ENCODE assay signal across 10 cellular contexts in the genomic region with DNA sequence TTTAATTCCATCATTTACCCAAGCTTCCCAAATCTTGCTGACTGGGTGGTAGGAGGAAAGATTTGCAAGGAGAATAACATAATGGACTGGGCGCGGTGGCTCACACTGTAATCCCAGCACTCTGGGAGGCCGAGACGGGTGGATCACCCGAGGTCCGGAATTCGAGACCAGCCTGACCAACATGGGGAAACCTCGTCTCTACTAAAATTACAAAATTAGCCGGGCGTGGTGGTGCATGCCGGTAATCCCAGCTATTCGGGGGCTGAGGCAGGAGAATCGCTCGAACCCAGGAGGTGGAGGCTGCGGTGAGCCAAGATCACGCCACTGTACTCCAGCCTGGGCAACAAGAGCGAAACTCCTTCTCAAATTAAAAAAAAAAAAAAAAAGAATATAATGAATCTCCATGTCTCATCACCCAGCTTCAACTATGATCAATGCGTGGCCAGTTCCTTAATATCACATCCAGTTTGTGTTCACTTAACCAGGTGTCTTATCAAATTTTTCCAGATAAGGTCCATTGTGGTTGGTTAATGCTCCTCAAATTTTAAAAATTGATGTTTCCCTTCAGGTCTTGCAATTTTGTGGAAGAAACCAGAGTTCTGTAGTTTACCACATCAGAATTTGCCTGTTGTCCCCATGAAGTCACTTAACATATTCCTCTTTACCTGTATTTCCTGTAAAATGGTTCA. TPM values are rescaled to one million over a fixed set of nuclear protein-coding genes. Genes with fewer than 3 reads are reported as not detected.
DNase-seq lines count a peak whose midpoint lies in the region; ATAC-seq and TF ChIP-seq lines count a peak whose summit lies in the region.
"Had no signal": no experiment of that assay in that cellular context is flagged by ENCODE, and none has a peak within 500 bp of the region (broad histone marks: within the 10 kb centered on the region; RNA-seq: fewer than 3 reads in every experiment).

No MANE protein-coding gene starts in this region.

- no peak for TF ChIP-seq CTCF in mesothelial cell of epicardium (IDR thresholded peaks at IDR 0.05; ENCODE audit: unreplicated experiment)
- no peak for TF ChIP-seq CTCF in vagina (IDR thresholded peaks at IDR 0.05)

- no peaks in the 10 kb centered on the region for H3K27me3 ChIP-seq in vagina

- H3K27ac ChIP-seq in vagina, result peak overlapping the region; percentile 74

- no peak for ATAC-seq in stimulated activated naive CD8-positive, alpha-beta T cell treated with anti-CD3 and anti-CD28 coated beads, Interleukin-15, Interleukin-2, amounts not matched to agents 100 U/mL and 50 U/mL, for 24 hours
- ATAC-seq in activated naive CD4-positive, alpha-beta T cell treated with anti-CD3 and anti-CD28 coated beads, Interleukin-2, amount 50 U/mL, for 72 hours, result no peak

- intact Hi-C loops in vagina (cut with DNase I), result loop anchor here (5.0 to 10.0 kb wide), 2 partner anchors 47 to 150 kb away; a partner anchor contains a TSS

- peaks cover 38% of the 10 kb centered on the region for H3K4me1 Mint-ChIP-seq in stimulated activated naive CD8-positive, alpha-beta T cell treated with anti-CD3 and anti-CD28 coated beads, Interleukin-15, Interleukin-2, amounts not matched to agents 100 ng/mL and 50 ng/mL, for 24 hours (ENCODE audit: low read depth)
- H3K4me1 Mint-ChIP-seq in mesothelial cell of epicardium, result peaks cover 17% of the 10 kb centered on the region

- peaks cover 67% of the 10 kb centered on the region for H3K36me3 Mint-ChIP-seq in stimulated activated naive CD8-positive, alpha-beta T cell treated with anti-CD3 and anti-CD28 coated beads, Interleukin-15, Interleukin-2, amounts not matched to agents 100 ng/mL and 50 ng/mL, for 24 hours (ENCODE audit: low read depth)
- peaks cover 21 to 23% of the 10 kb centered on the region in 2 donors for H3K36me3 Mint-ChIP-seq in activated naive CD4-positive, alpha-beta T cell treated with anti-CD3 and anti-CD28 coated beads, Interleukin-2, amount 50 U/mL, for 72 hours
- peaks cover 42% of the 10 kb centered on the region for H3K36me3 Mint-ChIP-seq in mesothelial cell of epicardium

- H3K4me3 Mint-ChIP-seq in stimulated activated naive CD8-positive, alpha-beta T cell treated with anti-CD3 and anti-CD28 coated beads, Interleukin-15, Interleukin-2, amounts not matched to agents 100 ng/mL and 50 ng/mL, for 24 hours, result peak overlapping the region; percentile 96
- peak overlapping the region; percentile 99 for H3K4me3 Mint-ChIP-seq in mesothelial cell of epicardium

- no peaks in the 10 kb centered on the region for H3K9me3 Mint-ChIP-seq in stimulated activated naive CD8-positive, alpha-beta T cell treated with anti-CD3 and anti-CD28 coated beads, Interleukin-15, Interleukin-2, amounts not matched to agents 100 ng/mL and 50 ng/mL, for 24 hours
- H3K9me3 Mint-ChIP-seq in activated naive CD4-positive, alpha-beta T cell treated with anti-CD3 and anti-CD28 coated beads, Interleukin-2, amount 50 U/mL, for 72 hours, result no peaks in the 10 kb centered on the region
- no peaks in the 10 kb centered on the region for H3K9me3 Mint-ChIP-seq in mesothelial cell of epicardium

- no peak overlapping the region for H3K4me3 ChIP-seq in vagina

- H3K27ac Mint-ChIP-seq in stimulated activated naive CD8-positive, alpha-beta T cell treated with anti-CD3 and anti-CD28 coated beads, Interleukin-15, Interleukin-2, amounts not matched to agents 100 ng/mL and 50 ng/mL, for 24 hours, result peak overlapping the region; percentile 94
- peak overlapping the region; percentile 94 to 95 for H3K27ac Mint-ChIP-seq in activated naive CD4-positive, alpha-beta T cell treated with anti-CD3 and anti-CD28 coated beads, Interleukin-2, amount 50 U/mL, for 72 hours
- peak overlapping the region; percentile 99 for H3K27ac Mint-ChIP-seq in mesothelial cell of epicardium

- no peaks in the 10 kb centered on the region for H3K27me3 Mint-ChIP-seq in stimulated activated naive CD8-positive, alpha-beta T cell treated with anti-CD3 and anti-CD28 coated beads, Interleukin-15, Interleukin-2, amounts not matched to agents 100 ng/mL and 50 ng/mL, for 24 hours
- no peaks in the 10 kb centered on the region for H3K27me3 Mint-ChIP-seq in mesothelial cell of epicardium (ENCODE audit: low read depth)

- no peak for TF ChIP-seq POLR2A in vagina (IDR thresholded peaks at IDR 0.05)

- no peak for DNase-seq in stimulated activated naive CD8-positive, alpha-beta T cell treated with anti-CD3 and anti-CD28 coated beads, Interleukin-15, Interleukin-2, amounts not matched to agents 100 U/mL and 50 U/mL, for 24 hours
- DNase-seq in activated naive CD4-positive, alpha-beta T cell treated with anti-CD3 and anti-CD28 coated beads, Interleukin-2, amount 50 U/mL, for 72 hours (ENCODE audit: low spot score in 2 of 2), result no peak
- DNase-seq in mesothelial cell of epicardium (ENCODE audit: low spot score in 2 of 2, unreplicated experiment in 2 of 2) (no peak), vagina (ENCODE audit: extremely low spot score in 2 of 2) (no peak), NK-92 (lab: John Stamatoyannopoulos, UW; ENCODE audit: unreplicated experiment) (no peak), NCI-H1048 (lab: John Stamatoyannopoulos, UW) (no peak), NCI-H774 (lab: John Stamatoyannopoulos, UW) (no peak)
- DNase-seq: NCI-H524, small intestine had no signal

- H3K9me3 ChIP-seq in vagina, result no peaks in the 10 kb centered on the region

- peaks cover 33% of the 10 kb centered on the region for H3K4me1 ChIP-seq in vagina

- peaks cover 0 to 58% of the 10 kb centered on the region in 2 donors for H3K36me3 ChIP-seq in vagina

RNA-seq across cellular contexts. Expression of a gene that starts 1.3 kb away (rescaled TPM):
- total RNA-seq in activated naive CD4-positive, alpha-beta T cell treated with anti-CD3 and anti-CD28 coated beads, Interleukin-2, amount 50 U/mL, for 72 hours, result 10 to 100 TPM; 76.6 to 81.3 TPM
- total RNA-seq in mesothelial cell of epicardium (65.7 to 67.9 TPM (median 67.8 TPM) in 3 replicates), vagina (94.0 TPM)

RNA-seq across cellular contexts. Expression of a gene that starts 10.0 kb away (rescaled TPM):
- 100 to 1,000 TPM; 207 to 288 TPM for total RNA-seq in activated naive CD4-positive, alpha-beta T cell treated with anti-CD3 and anti-CD28 coated beads, Interleukin-2, amount 50 U/mL, for 72 hours
- total RNA-seq in mesothelial cell of epicardium, result 247 to 261 TPM (median 254 TPM) in 3 replicates
- 223 TPM for total RNA-seq in vagina

RNA-seq across cellular contexts. Expression of a gene that starts 29.5 kb away (rescaled TPM):
- 10 to 100 TPM; 30.1 to 41.7 TPM for total RNA-seq in activated naive CD4-positive, alpha-beta T cell treated with anti-CD3 and anti-CD28 coated beads, Interleukin-2, amount 50 U/mL, for 72 hours
- total RNA-seq in mesothelial cell of epicardium (158 to 162 TPM (median 159 TPM) in 3 replicates), vagina (39.0 TPM)

RNA-seq across cellular contexts. Expression of a gene that starts 44.7 kb away (rescaled TPM):
- not detected for total RNA-seq in activated naive CD4-positive, alpha-beta T cell treated with anti-CD3 and anti-CD28 coated beads, Interleukin-2, amount 50 U/mL, for 72 hours
- total RNA-seq in mesothelial cell of epicardium (0.36 to 1.1 TPM (median 0.78 TPM) in 3 replicates), vagina (0.98 TPM)

RNA-seq across cellular contexts. Expression of a gene that starts 49.5 kb away (rescaled TPM):
- 10 to 100 TPM; 48.6 to 56.1 TPM for total RNA-seq in activated naive CD4-positive, alpha-beta T cell treated with anti-CD3 and anti-CD28 coated beads, Interleukin-2, amount 50 U/mL, for 72 hours
- total RNA-seq in mesothelial cell of epicardium (38.2 to 42.2 TPM (median 39.0 TPM) in 3 replicates), vagina (30.2 TPM)
